Comparison of ENCODE assay signal across 8 cellular contexts in genomic region chr19:38223617-38224013, GRCh38. TPM values are rescaled to one million over a fixed set of nuclear protein-coding genes. Genes with fewer than 3 reads are reported as not detected.
A peak's percentile ranks its signal among the peaks of the same experiment; 100 is the strongest.
DNase-seq lines count a peak whose midpoint lies in the region; ATAC-seq and TF ChIP-seq lines count a peak whose summit lies in the region.

No MANE protein-coding gene starts in this region.

- H3K4me1 ChIP-seq in BE2C (peaks cover 3% of the 10 kb centered on the region; the same call in 1 of the 2 replicates), HUES6 (ENCODE audit: control insufficient read depth, insufficient read depth, low read length) (peaks cover 19% of the 10 kb centered on the region), mammary epithelial cell (ENCODE audit: insufficient read depth, low read length) (peaks cover 15% of the 10 kb centered on the region)

- peaks cover 41 to 85% (median 66%) of the 10 kb centered on the region in 5 donors for H3K27me3 Mint-ChIP-seq in naive thymus-derived CD8-positive, alpha-beta T cell

- ATAC-seq in naive thymus-derived CD8-positive, alpha-beta T cell: no peak
- ATAC-seq in HG02870 (IDR thresholded peaks at IDR 0.05; ENCODE audit: unreplicated experiment): no peak
- ATAC-seq in GM21360 (IDR thresholded peaks at IDR 0.05; ENCODE audit: unreplicated experiment): no peak
- no peak for ATAC-seq in HG03432 (IDR thresholded peaks at IDR 0.05; ENCODE audit: unreplicated experiment)
- no peak for ATAC-seq in GM21576 (IDR thresholded peaks at IDR 0.05; ENCODE audit: unreplicated experiment)

- H4K20me1 ChIP-seq in mammary epithelial cell (ENCODE audit: insufficient read depth, low read length): no peaks in the 10 kb centered on the region

- peak overlapping the region; percentile 88 for H3K4me2 ChIP-seq in mammary epithelial cell (ENCODE audit: insufficient read depth, low read depth, low read length)

- dilution Hi-C loops in mammary epithelial cell (cut with HindIII; ENCODE audit: low sequenced_read_pairs): no loop called here

- H3K27me3 ChIP-seq in BE2C: no peaks in the 10 kb centered on the region
- peaks cover 11% of the 10 kb centered on the region for H3K27me3 ChIP-seq in HUES6 (ENCODE audit: control insufficient read depth, insufficient read depth, low read length)
- H3K27me3 ChIP-seq in mammary epithelial cell (ENCODE audit: insufficient read depth, low read length): peaks cover 6% of the 10 kb centered on the region

- H3K36me3 Mint-ChIP-seq in naive thymus-derived CD8-positive, alpha-beta T cell: peaks cover 0 to 12% (median 7%) of the 10 kb centered on the region in 3 donors

- TF ChIP-seq CTCF in BE2C (IDR thresholded peaks at IDR 0.05; ENCODE audit: low read depth, low read length) (no peak), mammary epithelial cell (conservative IDR thresholded peaks at IDR 0.05 in 1 of 2, IDR thresholded peaks at IDR 0.05 in 1 of 2; ENCODE audit: extremely low read depth in 1 of 2, insufficient read depth in 1 of 2, low read depth in 1 of 2, low read length in 2 of 2) (no peak)

- peaks cover 0 to 2% (median 0%) of the 10 kb centered on the region in 9 donors for H3K9me3 Mint-ChIP-seq in naive thymus-derived CD8-positive, alpha-beta T cell

- peak overlapping the region; percentile 86 for H2AFZ ChIP-seq in mammary epithelial cell (ENCODE audit: low read depth, low read length)

- in situ Hi-C loops in mammary epithelial cell (cut with MboI; ENCODE audit: low sequenced_read_pairs in 2 of 2): loop anchor here in 1 of 2 donors (10.0 kb wide), 1 partner anchor 79 kb away; no protein-coding TSS in a partner anchor

- H3K27ac ChIP-seq in HUES6 (ENCODE audit: low read depth, low read length) (no peak overlapping the region), mammary epithelial cell (ENCODE audit: insufficient read depth, low read depth, low read length) (no peak overlapping the region)

- H3K4me3 ChIP-seq in BE2C (ENCODE audit: low read depth, low read length) (peak overlapping the region; percentile 68), HUES6 (ENCODE audit: low read depth, low read length) (peak overlapping the region; percentile 69), mammary epithelial cell (replicated peaks in 1 of 3; ENCODE audit: insufficient read depth in 1 of 3, low read depth in 2 of 3, low read length in 3 of 3) (peak overlapping the region; percentile 42 to 62 (median 59))

- H3K36me3 ChIP-seq in BE2C: peaks cover 14% of the 10 kb centered on the region
- 0 out of 2 replicates have a peak, but pooled peaks cover 4% of the 10 kb centered on the region for H3K36me3 ChIP-seq in HUES6 (ENCODE audit: control insufficient read depth, insufficient read depth, low read length)
- H3K36me3 ChIP-seq in mammary epithelial cell (ENCODE audit: insufficient read depth, low read length): no peaks in the 10 kb centered on the region

- peak overlapping the region in 2 of 10 donors; percentile 10 to 33 for H3K27ac Mint-ChIP-seq in naive thymus-derived CD8-positive, alpha-beta T cell

- intact Hi-C loops in mammary epithelial cell (cut with micrococcal nuclease): loop anchor here (1.0 to 10.0 kb wide), 3 partner anchors 81 to 321 kb away; no protein-coding TSS in a partner anchor

- H3K79me2 ChIP-seq in mammary epithelial cell (ENCODE audit: insufficient read depth, low read length): no peaks in the 10 kb centered on the region

- CTCF ChIA-PET in mammary epithelial cell (lab: Charles Lee; ENCODE audit: low non-redundant PET): no interaction called here

- DNase-seq in BE2C: no peak
- DNase-seq in mammary epithelial cell: no peak
- no peak for DNase-seq in naive thymus-derived CD8-positive, alpha-beta T cell

- H3K4me3 Mint-ChIP-seq in naive thymus-derived CD8-positive, alpha-beta T cell: peak overlapping the region; percentile 28 to 83 (median 65)

- H3K4me1 Mint-ChIP-seq in naive thymus-derived CD8-positive, alpha-beta T cell: peaks cover 18 to 28% (median 26%) of the 10 kb centered on the region in 4 donors

- BruUV-seq in mammary epithelial cell (replicated peaks; lab: Mats Ljungman, UMichigan): no TSS peak

- H3K9me3 ChIP-seq in BE2C (no peaks in the 10 kb centered on the region), HUES6 (ENCODE audit: control insufficient read depth, insufficient read depth, low read depth, low read length) (no peaks in the 10 kb centered on the region), mammary epithelial cell (replicated peaks; ENCODE audit: insufficient read depth, low read length) (no peaks in the 10 kb centered on the region)

- WGBS in mammary epithelial cell (ENCODE audit: low coverage, missing lambda C conversion rate): 33% methylated on average over 3 of the region's 13 CpGs

- no peak overlapping the region for H3K9ac ChIP-seq in HUES6 (ENCODE audit: low read length)
- H3K9ac ChIP-seq in mammary epithelial cell (ENCODE audit: insufficient read depth, low read length): no peak overlapping the region

- POLR2A ChIA-PET in naive thymus-derived CD8-positive, alpha-beta T cell (lab: Charles Lee): no interaction called here

RNA-seq across cellular contexts. Expression of gene DPF1, which starts 0.4 kb away (rescaled TPM):
- polyA plus RNA-seq in BE2C (2012; ENCODE audit: insufficient read depth, insufficient read length, low read depth): 21.2 TPM
- 1 to 10 TPM; 3.0 to 6.2 TPM for total RNA-seq in mammary epithelial cell
- 1.6 TPM for polyA plus RNA-seq in mammary epithelial cell
- not detected for polyA minus RNA-seq in mammary epithelial cell
- total RNA-seq in naive thymus-derived CD8-positive, alpha-beta T cell: not detected
- polyA plus RNA-seq in naive thymus-derived CD8-positive, alpha-beta T cell: not detected

RNA-seq across cellular contexts. Expression of gene PPP1R14A, which starts 32.6 kb away (rescaled TPM):
- polyA plus RNA-seq in BE2C (2012; ENCODE audit: insufficient read depth, insufficient read length, low read depth): 11.5 TPM
- 10 to 100 TPM in 1 of 2 donors, 1 to 10 TPM in 1; 4.2 to 10.2 TPM for total RNA-seq in mammary epithelial cell
- 3.4 TPM for polyA plus RNA-seq in mammary epithelial cell
- not detected for polyA minus RNA-seq in mammary epithelial cell
- total RNA-seq in naive thymus-derived CD8-positive, alpha-beta T cell: 1 to 10 TPM in 1 of 2 experiments, under 1 TPM in 1; 0.94 to 1.2 TPM
- polyA plus RNA-seq in naive thymus-derived CD8-positive, alpha-beta T cell: not detected

RNA-seq across cellular contexts. Expression of gene SPINT2, which starts 40.8 kb away (rescaled TPM):
- polyA plus RNA-seq in BE2C (2012; ENCODE audit: insufficient read depth, insufficient read length, low read depth): 0.76 TPM
- total RNA-seq in mammary epithelial cell: 100 to 1,000 TPM; 775 to 871 TPM
- polyA plus RNA-seq in mammary epithelial cell: 333 TPM
- polyA minus RNA-seq in mammary epithelial cell: 334 TPM
- 10 to 100 TPM; 49.6 to 50.5 TPM for total RNA-seq in naive thymus-derived CD8-positive, alpha-beta T cell
- polyA plus RNA-seq in naive thymus-derived CD8-positive, alpha-beta T cell: 100 to 1,000 TPM; 139 to 162 (median 158) TPM

Comparison
In these comparisons a context has a peak if more than half of its experiments do, and no peak if none do; other contexts are left out.
1. RNA of gene DPF1, which starts 0.4 kb away (total RNA-seq): 3.0 to 6.2 TPM in mammary epithelial cell; not detected in naive thymus-derived CD8-positive, alpha-beta T cell; every median in the first group is over 4 times any median in the second.
2. RNA of gene SPINT2, which starts 40.8 kb away (total RNA-seq): 775 to 871 TPM in mammary epithelial cell; 49.6 to 50.5 TPM in naive thymus-derived CD8-positive, alpha-beta T cell; every median in the first group is over 10 times any median in the second.
3. Peak in every context shown above with its lines, with median percentiles within 50 percentile points of each other: H3K4me3 ChIP-seq.